21 cellular contexts compared by ENCODE assay signal in genomic region chr10:11011966-11012365, GRCh38. TPM values are rescaled to one million over a fixed set of nuclear protein-coding genes. Genes with fewer than 3 reads are reported as not detected.
DNase-seq lines count a peak whose midpoint lies in the region; ATAC-seq, FAIRE-seq and TF ChIP-seq lines count a peak whose summit lies in the region.
"Had no signal": no experiment of that assay in that cellular context is flagged by ENCODE, and none has a peak within 500 bp of the region (broad histone marks: within the 10 kb centered on the region; RNA-seq: fewer than 3 reads in every experiment).

No MANE protein-coding gene starts in this region.

- ATAC-seq in T-cell (replicated peaks in 1 of 4) = no peak
- no peak for ATAC-seq in HG03469 (IDR thresholded peaks at IDR 0.05; ENCODE audit: unreplicated experiment)
- ATAC-seq: GM12878, right lobe of liver had no signal

- DNase-seq in kidney glomerular epithelial cell (lab: John Stamatoyannopoulos, UW) (peak; percentile 12), small intestine (peak; percentile 24), foreskin fibroblast (no peak), T-cell (no peak)
- DNase-seq: activated naive CD4-positive, alpha-beta T cell; brain microvascular endothelial cell; effector CD8-positive, alpha-beta T cell; NCI-H1694; NCI-H446; right lobe of liver; SHP77 treated with DMSO at 0.1 percent for 48 hours; stimulated activated CD4-positive, alpha-beta T cell treated with anti-CD3 and anti-CD28 coated beads, Interleukin-2, amount 100 ng/mL, for 48 hours had no signal

- H3K27ac ChIP-seq in small intestine (ENCODE audit: low read depth in 1 of 2, low read length in 1 of 2) = no peak overlapping the region
- H3K27ac ChIP-seq: brain microvascular endothelial cell, neutrophil, right lobe of liver had no signal

- H3K4me1 ChIP-seq in small intestine (ENCODE audit: control insufficient read depth in 2 of 2, insufficient read depth in 1 of 2, low read depth in 1 of 2, low read length in 1 of 2) = peaks cover 0 to 2% of the 10 kb centered on the region in 2 donors
- H3K4me1 ChIP-seq: right lobe of liver had no signal

- no peak overlapping the region for H3K4me3 ChIP-seq in small intestine (ENCODE audit: low read depth in 1 of 2, low read length in 2 of 2)
- H3K4me3 ChIP-seq in foreskin fibroblast (ENCODE audit: low read depth in 1 of 2, low read length in 2 of 2) = no peak overlapping the region
- H3K4me3 ChIP-seq: GM12878, right lobe of liver had no signal

- peak overlapping the region; percentile 15 to 95 (median 93) for H3K27ac Mint-ChIP-seq in brain
- H3K27ac Mint-ChIP-seq in T-cell = no peak overlapping the region

- WGBS in small intestine, 3 donors = 18 to 53% (median 20%) methylated on average over 3 of the region's 3 CpGs

- H3K9me3 Mint-ChIP-seq in brain (peaks cover 0 to 2% (median 0%) of the 10 kb centered on the region in 5 experiments), T-cell (no peaks in the 10 kb centered on the region)

- H3K9me3 ChIP-seq in small intestine (ENCODE audit: control insufficient read depth, low read depth) = no peaks in the 10 kb centered on the region
- H3K9me3 ChIP-seq: neutrophil, right lobe of liver had no signal

- no peak for FAIRE-seq in small intestine (lab: Jason Lieb, UNC)
- FAIRE-seq: D721Med, G401.6, GM12878, H1 had no signal

- H3K27me3 Mint-ChIP-seq in brain = no peaks in the 10 kb centered on the region
- peaks cover 68 to 91% of the 10 kb centered on the region in 2 donors for H3K27me3 Mint-ChIP-seq in T-cell

- no peaks in the 10 kb centered on the region for H3K27me3 ChIP-seq in small intestine (ENCODE audit: control insufficient read depth in 2 of 2, insufficient read depth in 2 of 2, low read length in 2 of 2)
- H3K27me3 ChIP-seq: brain microvascular endothelial cell, right lobe of liver had no signal

- H3K4me1 Mint-ChIP-seq in brain = peaks cover 93% of the 10 kb centered on the region
- H3K4me1 Mint-ChIP-seq in T-cell = peaks cover 17 to 30% (median 23%) of the 10 kb centered on the region in 3 donors

- peak overlapping the region in 4 of 5 experiments; percentile 54 to 89 (median 73) for H3K4me3 Mint-ChIP-seq in brain
- no peak overlapping the region for H3K4me3 Mint-ChIP-seq in T-cell

- H3K36me3 Mint-ChIP-seq in brain (peaks cover 4% of the 10 kb centered on the region), T-cell (peaks cover 3% of the 10 kb centered on the region)

- H3K36me3 ChIP-seq in small intestine (ENCODE audit: control insufficient read depth in 2 of 2, insufficient read depth in 2 of 2, low read length in 2 of 2) = no peaks in the 10 kb centered on the region
- H3K36me3 ChIP-seq: brain microvascular endothelial cell, neutrophil, right lobe of liver had no signal

- CTCF ChIA-PET in T-cell (lab: Charles Lee) = interaction anchor here in 1 of 2 donors (0.7 kb wide), 1 partner anchor 13 kb away, joined by 4 read pairs; no protein-coding TSS in a partner anchor

- TF ChIP-seq CTCF in brain (conservative IDR thresholded peaks at IDR 0.05) = no peak
- TF ChIP-seq CTCF in foreskin fibroblast (IDR thresholded peaks at IDR 0.05; ENCODE audit: low read depth, low read length) = no peak

- POLR2A ChIA-PET in T-cell (lab: Charles Lee) = interaction anchor here in 1 of 2 donors (0.7 kb wide), 1 partner anchor 309 kb away, joined by 7 read pairs; no protein-coding TSS in a partner anchor

TF ChIP-seq in PFSK-1, 5 proteins besides CTCF, POLR2A, EP300 and RAD21:
- TF ChIP-seq FOXP2 (optimal IDR thresholded peaks at IDR 0.05; ENCODE audit: borderline replicate concordance, extremely low read depth, extremely low read length, insufficient read depth) (no peak), SIN3A (IDR thresholded peaks at IDR 0.05; ENCODE audit: borderline replicate concordance, insufficient read depth, low read length) (no peak), TAF1 (IDR thresholded peaks at IDR 0.05; ENCODE audit: borderline replicate concordance, insufficient read depth, low read length) (peak; percentile 28; the same call in 1 of the 2 replicates)
TF ChIP-seq in PFSK-1: peak in this region for 1.

RNA-seq across cellular contexts. Expression of gene CELF2, which starts 5.7 kb away (rescaled TPM):
- polyA plus RNA-seq in PFSK-1 (2012; ENCODE audit: insufficient read length, low read depth) = 22.2 TPM
- 19.5 TPM for polyA plus RNA-seq in brain (ENCODE audit: insufficient read depth, low read depth, low replicate concordance)
- polyA plus RNA-seq in small intestine = 10 to 100 TPM in 1 of 3 donors, 1 to 10 TPM in 2; 1.8 to 11.6 (median 4.1) TPM
- 100 to 1,000 TPM; 149 to 225 (median 166) TPM for total RNA-seq in T-cell
- total RNA-seq: HT-29 had no signal

Comparison
In these comparisons a context has a peak if more than half of its experiments do, and no peak if none do; other contexts are left out.
1. H3K27ac Mint-ChIP-seq: peak in brain (5 of 5); none in T-cell (0 of 2).
2. H3K4me3 Mint-ChIP-seq: peak in brain (4 of 5); none in T-cell (0 of 3).
3. DNase-seq: peak in kidney glomerular epithelial cell (single experiment) and small intestine (single experiment); none in foreskin fibroblast (0 of 2) and T-cell (0 of 34).